8 cellular contexts compared by ENCODE assay signal in genomic region chr7:124276005-124276606, GRCh38.
DNase-seq lines count a peak whose midpoint lies in the region; ATAC-seq, FAIRE-seq and TF ChIP-seq lines count a peak whose summit lies in the region.

No MANE protein-coding gene starts in this region.

- H3K27ac Mint-ChIP-seq in progenitor cell of endocrine pancreas = no peak overlapping the region

- H3K27me3 ChIP-seq in heart right ventricle (no peaks in the 10 kb centered on the region), MG63 (no peaks in the 10 kb centered on the region), GM12878 (replicated peaks in 1 of 2; ENCODE audit: control insufficient read depth in 2 of 2, insufficient read depth in 2 of 2, low read length in 1 of 2) (no peaks in the 10 kb centered on the region)

- H3K9me3 Mint-ChIP-seq in progenitor cell of endocrine pancreas (ENCODE audit: low read depth) = no peaks in the 10 kb centered on the region

- intact Hi-C loops in heart right ventricle (cut with DNase I) (no loop called here), left cardiac atrium (cut with DNase I) (no loop called here), GM12878 (cut with micrococcal nuclease; ENCODE audit: unreplicated experiment) (loop anchor here (2.0 to 5.0 kb wide), 2 partner anchors 104 to 121 kb away; no protein-coding TSS in a partner anchor)

- no peak for TF ChIP-seq POLR2A in GM12878 (IDR thresholded peaks at IDR 0.05; ENCODE audit: low read depth, low read length)

- no peak overlapping the region for H2AFZ ChIP-seq in GM12878 (ENCODE audit: control insufficient read depth, low read depth, low read length)

- no TSS peak for BruUV-seq in GM12878 (replicated peaks; lab: Mats Ljungman, UMichigan)

- in situ Hi-C loops in GM12878 (cut with MboI) = no loop called here

- 57 to 67% methylated on average over 3 of the region's 3 CpGs for WGBS in heart right ventricle, 2 donors
- 25% methylated on average over 3 of the region's 3 CpGs for WGBS in GM12878 (ENCODE audit: insufficient coverage, insufficient replicate concordance, low lambda C conversion rate, missing lambda C conversion rate)

- H3K36me3 ChIP-seq in heart right ventricle (no peaks in the 10 kb centered on the region), MG63 (no peaks in the 10 kb centered on the region), GM12878 (ENCODE audit: control insufficient read depth in 2 of 2, insufficient read depth in 2 of 2, low read length in 1 of 2) (no peaks in the 10 kb centered on the region)

- peak; percentile 58 for TF ChIP-seq RAD21 in GM12878 (IDR thresholded peaks at IDR 0.05; ENCODE audit: insufficient read depth, low read depth, low read length)

- no peak overlapping the region for H3K27ac ChIP-seq in heart right ventricle
- H3K27ac ChIP-seq in GM12878 (ENCODE audit: control insufficient read depth, insufficient read depth) = no peak overlapping the region

- H3K4me2 ChIP-seq in GM12878 (ENCODE audit: control insufficient read depth, insufficient read depth) = no peak overlapping the region

- TF ChIP-seq CTCF in heart right ventricle (IDR thresholded peaks at IDR 0.05) (peak in 6 of 9 donors; percentile 19 to 44 (median 32)), HFF-Myc (IDR thresholded peaks at IDR 0.05; ENCODE audit: low read depth, low read length, missing control alignments) (peak; percentile 43), GM12878 (IDR thresholded peaks at IDR 0.05 in 2 of 3, conservative IDR thresholded peaks at IDR 0.05 in 1 of 3; ENCODE audit: control insufficient read depth in 2 of 3, extremely low read depth in 1 of 3, insufficient read depth in 1 of 3, low read depth in 3 of 3, low read length in 3 of 3) (peak; percentile 58 to 77 (median 68)), progenitor cell of endocrine pancreas (IDR thresholded peaks at IDR 0.05; ENCODE audit: unreplicated experiment) (peak; percentile 58)

- CTCF ChIA-PET in GM12878 (lab: Yijun Ruan, JAX) = interaction anchor here (0.8 to 3.5 kb wide), 16 partner anchors 10 to 505 kb away, joined by 3 to 20 read pairs (median 5); no protein-coding TSS in a partner anchor

- SMC1A ChIA-PET in GM12878 (lab: Charles Lee; ENCODE audit: uncharacterized antibody, unreplicated experiment) = interaction anchor here (0.6 to 2.0 kb wide), 11 partner anchors 10 to 175 kb away, joined by 3 to 9 read pairs (median 5); no protein-coding TSS in a partner anchor

- ATAC-seq in heart right ventricle = peak in 1 of 8 donors; percentile 31
- ATAC-seq in left cardiac atrium = no peak
- peak; percentile 99 for ATAC-seq in GM12878

- TF ChIP-seq EP300 in GM12878 (IDR thresholded peaks at IDR 0.05; ENCODE audit: borderline replicate concordance in 1 of 2, control insufficient read depth in 1 of 2, low read depth in 2 of 2, low read length in 2 of 2) = no peak

- no peaks in the 10 kb centered on the region for H3K79me2 ChIP-seq in GM12878 (ENCODE audit: control insufficient read depth, insufficient read depth, low read length)

- H3K4me3 Mint-ChIP-seq in progenitor cell of endocrine pancreas (ENCODE audit: low read depth) = no peak overlapping the region

- no peaks in the 10 kb centered on the region for H4K20me1 ChIP-seq in GM12878 (ENCODE audit: control insufficient read depth, insufficient read depth)

- RAD21 ChIA-PET in GM12878 (lab: Charles Lee; ENCODE audit: unreplicated experiment) = interaction anchor here (0.7 to 1.7 kb wide), 12 partner anchors 8 to 509 kb away, joined by 3 to 6 read pairs (median 3); no protein-coding TSS in a partner anchor

- H3K4me3 ChIP-seq in heart right ventricle (no peak overlapping the region), HFF-Myc (replicated peaks; ENCODE audit: low read depth, low read length) (no peak overlapping the region), MG63 (no peak overlapping the region), GM12878 (no peak overlapping the region)

- H3K9me3 ChIP-seq in heart right ventricle (no peaks in the 10 kb centered on the region), MG63 (no peaks in the 10 kb centered on the region), GM12878 (replicated peaks; ENCODE audit: control insufficient read depth, insufficient read depth, low read length) (no peaks in the 10 kb centered on the region; the same call in 2 of the 3 replicates)

- no peaks in the 10 kb centered on the region for H3K36me3 Mint-ChIP-seq in progenitor cell of endocrine pancreas (ENCODE audit: insufficient read depth)

- DNase-seq in heart right ventricle (no peak), left cardiac atrium (no peak), HFF-Myc (ENCODE audit: extremely low read depth, low read depth) (peak; percentile 1), MG63 (peak; percentile 5), GM12878 (ENCODE audit: low read depth, low spot score) (no peak), progenitor cell of endocrine pancreas (ENCODE audit: low spot score, unreplicated experiment) (peak; percentile 17), NCI-H1048 (lab: John Stamatoyannopoulos, UW) (no peak), dedifferentiated amniotic fluid mesenchymal stem cell (ENCODE audit: extremely low spot score) (no peak)

- no peaks in the 10 kb centered on the region for H3K27me3 Mint-ChIP-seq in progenitor cell of endocrine pancreas

- no peaks in the 10 kb centered on the region for H3K4me1 Mint-ChIP-seq in progenitor cell of endocrine pancreas (ENCODE audit: low read depth)

- H3K4me1 ChIP-seq in heart right ventricle (no peaks in the 10 kb centered on the region), GM12878 (ENCODE audit: control insufficient read depth, insufficient read depth, low read length) (no peaks in the 10 kb centered on the region)

- H3K9ac ChIP-seq in GM12878 (ENCODE audit: control insufficient read depth, insufficient read depth, low read length) = no peak overlapping the region

- POLR2A ChIA-PET in GM12878 (lab: Charles Lee) = interaction anchor here (0.7 to 1.5 kb wide), 3 partner anchors 10 to 266 kb away, joined by 3 read pairs; no protein-coding TSS in a partner anchor

- peak; percentile 7 for FAIRE-seq in GM12878 (lab: Jason Lieb, UNC)

TF ChIP-seq in GM12878, 131 proteins besides CTCF, POLR2A, EP300 and RAD21:
- peak; percentile 45; the same call in 1 of the 2 replicates for TF ChIP-seq SMC3 (IDR thresholded peaks at IDR 0.05; ENCODE audit: borderline replicate concordance, low read length)
- no peak for TF ChIP-seq ZNF687 (IDR thresholded peaks at IDR 0.05)
- TF ChIP-seq GATAD2B (conservative IDR thresholded peaks at IDR 0.05; ENCODE audit: low read depth) = no peak
- TF ChIP-seq CBX3 (IDR thresholded peaks at IDR 0.05; ENCODE audit: borderline replicate concordance, low read depth) = no peak
- TF ChIP-seq SUPT20H (IDR thresholded peaks at IDR 0.05; ENCODE audit: borderline replicate concordance, control insufficient read depth, low read depth, low read length) = no peak
- TF ChIP-seq KDM1A (IDR thresholded peaks at IDR 0.05; ENCODE audit: borderline replicate concordance) = no peak
- no peak for TF ChIP-seq CREB1 (IDR thresholded peaks at IDR 0.05; ENCODE audit: low read depth)

Comparison
In these comparisons a context has a peak if more than half of its experiments do, and no peak if none do; other contexts are left out.
1. DNase-seq: peak in HFF-Myc (single experiment), MG63 (single experiment) and progenitor cell of endocrine pancreas (single experiment); none in heart right ventricle (0 of 2), left cardiac atrium (single experiment), GM12878 (single experiment), NCI-H1048 (single experiment) and dedifferentiated amniotic fluid mesenchymal stem cell (single experiment).
2. Peak in every context shown above with its lines, with median percentiles within 50 percentile points of each other: CTCF ChIP-seq.